ENCODE assay signal across 9 cellular contexts in the genomic region with DNA sequence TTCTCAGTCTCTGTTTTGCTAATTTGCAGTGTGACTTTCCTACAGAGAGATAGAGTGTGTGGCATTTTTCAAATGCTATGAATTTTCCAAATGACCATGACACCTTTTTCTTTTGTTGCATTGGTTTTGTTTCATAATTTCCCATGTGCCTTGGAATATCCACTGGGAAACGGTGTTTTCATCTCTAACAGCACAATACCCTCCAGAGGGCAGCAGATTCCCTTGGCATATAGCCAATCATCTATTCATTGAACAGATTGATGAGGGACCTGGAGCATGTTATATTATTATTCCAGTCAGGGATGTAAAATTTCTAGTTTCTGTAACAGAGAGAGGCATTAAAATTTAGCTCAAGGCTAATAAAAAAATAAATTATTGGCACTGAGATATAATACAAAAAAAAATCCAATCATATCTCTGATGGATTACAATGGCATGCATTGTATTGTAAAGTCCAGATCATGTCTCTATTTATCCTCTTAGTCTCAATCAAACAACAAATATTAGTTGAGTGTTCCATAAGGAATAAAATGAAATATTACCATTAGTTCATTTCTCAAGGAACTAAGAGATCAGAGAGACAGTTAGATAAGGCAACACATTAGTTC. TPM values are rescaled to one million over a fixed set of nuclear protein-coding genes. Genes with fewer than 3 reads are reported as not detected.
DNase-seq lines count a peak whose midpoint lies in the region; ATAC-seq and TF ChIP-seq lines count a peak whose summit lies in the region.
"Had no signal": no experiment of that assay in that cellular context is flagged by ENCODE, and none has a peak within 500 bp of the region (broad histone marks: within the 10 kb centered on the region; RNA-seq: fewer than 3 reads in every experiment).

No MANE protein-coding gene starts in this region.

- peaks cover 4% of the 10 kb centered on the region for H3K27me3 ChIP-seq in HL-60 (ENCODE audit: insufficient read depth, poor library complexity, severe bottlenecking)
- peaks cover 21% of the 10 kb centered on the region; the same call in 1 of the 2 replicates for H3K27me3 ChIP-seq in OCI-LY3 (ENCODE audit: low read depth, low read length)
- no peaks in the 10 kb centered on the region for H3K27me3 ChIP-seq in esophagus muscularis mucosa

- H3K27me3 Mint-ChIP-seq in activated T-cell treated with anti-CD3 and anti-CD28 coated beads, Interleukin-2, amount 50 U/mL, for 72 hours (ENCODE audit: low read depth): peaks cover 14% of the 10 kb centered on the region

- WGBS in esophagus muscularis mucosa: 0% methylated on average over 1 of the region's 1 CpG

- DNase-seq in AG08395 (ENCODE audit: low spot score): peak; percentile 68
- peak; percentile 4 to 20 for DNase-seq in HL-60 (ENCODE audit: low read depth in 1 of 2, low spot score in 1 of 2)
- DNase-seq in esophagus muscularis mucosa (ENCODE audit: extremely low spot score): no peak
- DNase-seq in putamen (ENCODE audit: low spot score): peak; percentile 14
- DNase-seq in activated T-cell treated with anti-CD3 and anti-CD28 coated beads, Interleukin-2, amount 50 U/mL, for 72 hours: no peak
- no peak for DNase-seq in occipital lobe (lab: John Stamatoyannopoulos, UW)

- no peak for TF ChIP-seq POLR2A in esophagus muscularis mucosa (IDR thresholded peaks at IDR 0.05; ENCODE audit: low read depth)

- H3K36me3 Mint-ChIP-seq in activated T-cell treated with anti-CD3 and anti-CD28 coated beads, Interleukin-2, amount 50 U/mL, for 72 hours (ENCODE audit: insufficient read depth in 2 of 2): no peaks in the 10 kb centered on the region
- H3K36me3 Mint-ChIP-seq: activated naive CD8-positive, alpha-beta T cell had no signal

- TF ChIP-seq CTCF in HL-60 (IDR thresholded peaks at IDR 0.05; ENCODE audit: insufficient read depth, low read length) (peak; percentile 6), OCI-LY3 (IDR thresholded peaks at IDR 0.05; ENCODE audit: low read depth, low read length) (peak; percentile 56), esophagus muscularis mucosa (IDR thresholded peaks at IDR 0.05) (peak; percentile 40 to 54 (median 53))

- no peaks in the 10 kb centered on the region for H3K4me1 ChIP-seq in OCI-LY3 (ENCODE audit: low read length)
- H3K4me1 ChIP-seq in esophagus muscularis mucosa: peaks cover 0 to 4% (median 1%) of the 10 kb centered on the region in 4 donors

- H3K4me2 ChIP-seq in OCI-LY3 (ENCODE audit: low read length): no peak overlapping the region

- TF ChIP-seq EP300 in esophagus muscularis mucosa (IDR thresholded peaks at IDR 0.05): no peak

- H3K9me3 ChIP-seq in OCI-LY3 (ENCODE audit: insufficient read depth, low read length) (no peaks in the 10 kb centered on the region), esophagus muscularis mucosa (no peaks in the 10 kb centered on the region)

- H3K4me3 Mint-ChIP-seq in activated T-cell treated with anti-CD3 and anti-CD28 coated beads, Interleukin-2, amount 50 U/mL, for 72 hours: no peak overlapping the region
- H3K4me3 Mint-ChIP-seq: activated naive CD8-positive, alpha-beta T cell had no signal

- no peaks in the 10 kb centered on the region for H4K20me1 ChIP-seq in OCI-LY3 (ENCODE audit: insufficient read depth, low read length)

- H3K79me2 ChIP-seq in OCI-LY3 (ENCODE audit: low read length): no peaks in the 10 kb centered on the region

- no peak for ATAC-seq in activated T-cell treated with anti-CD3 and anti-CD28 coated beads, Interleukin-2, amount 50 U/mL, for 72 hours (replicated peaks in 1 of 2)
- no peak for ATAC-seq in HG03342 (IDR thresholded peaks at IDR 0.05; ENCODE audit: unreplicated experiment)

- H3K36me3 ChIP-seq in OCI-LY3 (replicated peaks; ENCODE audit: low read depth, low read length): no peaks in the 10 kb centered on the region
- H3K36me3 ChIP-seq in esophagus muscularis mucosa: no peaks in the 10 kb centered on the region

- intact Hi-C loops in esophagus muscularis mucosa (cut with DNase I): loop anchor here (10.0 kb wide), 1 partner anchor 175 kb away; a partner anchor contains a TSS

- H3K27ac ChIP-seq in HL-60 (replicated peaks): no peak overlapping the region
- H3K27ac ChIP-seq in OCI-LY3 (ENCODE audit: low read length): no peak overlapping the region
- H3K27ac ChIP-seq in esophagus muscularis mucosa (replicated peaks in 1 of 4): no peak overlapping the region

- no peak overlapping the region for H3K27ac Mint-ChIP-seq in activated T-cell treated with anti-CD3 and anti-CD28 coated beads, Interleukin-2, amount 50 U/mL, for 72 hours
- H3K27ac Mint-ChIP-seq: activated naive CD8-positive, alpha-beta T cell had no signal

- H2AFZ ChIP-seq in OCI-LY3 (ENCODE audit: low read depth, low read length): no peak overlapping the region

- no peak overlapping the region for H3K9ac ChIP-seq in OCI-LY3 (ENCODE audit: low read length)

- H3K9me3 Mint-ChIP-seq in activated T-cell treated with anti-CD3 and anti-CD28 coated beads, Interleukin-2, amount 50 U/mL, for 72 hours: no peaks in the 10 kb centered on the region

- H3K4me3 ChIP-seq in HL-60 (replicated peaks; ENCODE audit: insufficient read depth, low read length) (no peak overlapping the region), OCI-LY3 (ENCODE audit: low read length) (no peak overlapping the region), esophagus muscularis mucosa (no peak overlapping the region)

- H3K4me1 Mint-ChIP-seq in activated T-cell treated with anti-CD3 and anti-CD28 coated beads, Interleukin-2, amount 50 U/mL, for 72 hours (ENCODE audit: low read depth): no peaks in the 10 kb centered on the region

RNA-seq across cellular contexts. Expression of a gene that starts 29.6 kb away (rescaled TPM):
- total RNA-seq in esophagus muscularis mucosa (10 to 100 TPM; 46.7 to 73.1 (median 52.7) TPM), occipital lobe (44.3 TPM)
- under 1 TPM; 0.26 to 0.69 TPM for total RNA-seq in activated T-cell treated with anti-CD3 and anti-CD28 coated beads, Interleukin-2, amount 50 U/mL, for 72 hours

RNA-seq across cellular contexts. Expression of a gene that starts 38.6 kb away (rescaled TPM):
- total RNA-seq in esophagus muscularis mucosa: 1 to 10 TPM; 5.6 to 9.6 (median 6.4) TPM
- total RNA-seq in activated T-cell treated with anti-CD3 and anti-CD28 coated beads, Interleukin-2, amount 50 U/mL, for 72 hours: 10 to 100 TPM; 36.3 to 36.6 TPM
- 27.5 TPM for total RNA-seq in occipital lobe

Comparison
In these comparisons a context has a peak if more than half of its experiments do, and no peak if none do; other contexts are left out.
1. DNase-seq: peak in AG08395 (single experiment), HL-60 (2 of 2) and putamen (single experiment); none in esophagus muscularis mucosa (single experiment), activated T-cell treated with anti-CD3 and anti-CD28 coated beads, Interleukin-2, amount 50 U/mL, for 72 hours (0 of 2) and occipital lobe (single experiment).
2. CTCF ChIP-seq: peak in every context shown above with its lines; median percentile 56 in OCI-LY3; 53 in esophagus muscularis mucosa; 6 in HL-60.
3. RNA of a gene that starts 29.6 kb away (total RNA-seq): 46.7 to 73.1 TPM in esophagus muscularis mucosa and 44.3 TPM in occipital lobe (single experiment); 0.26 to 0.69 TPM in activated T-cell treated with anti-CD3 and anti-CD28 coated beads, Interleukin-2, amount 50 U/mL, for 72 hours; every median in the first group is over 10 times any median in the second.